Comparison of ENCODE assay signal across 1 cellular context in genomic region chr11:120172054-120172881, GRCh38.
TF ChIP-seq lines count a peak whose summit lies in the region.

No MANE protein-coding gene starts in this region.

TF ChIP-seq in K562, 482 proteins besides CTCF, POLR2A, EP300 and RAD21 (continued from another document and continues in another):
- TF ChIP-seq ZBTB40 (IDR thresholded peaks at IDR 0.05) (no peak), ZBTB40 (CRISPR knock-in tag; IDR thresholded peaks at IDR 0.05) (no peak), ARHGAP35 (IDR thresholded peaks at IDR 0.05; ENCODE audit: partially characterized antibody) (no peak), GATAD2A (IDR thresholded peaks at IDR 0.05) (no peak), SMAD1 (IDR thresholded peaks at IDR 0.05; ENCODE audit: low read depth, low read length, partially characterized antibody) (no peak), RB1 (IDR thresholded peaks at IDR 0.05; ENCODE audit: low read depth) (no peak), CREB3 (tag; conservative IDR thresholded peaks at IDR 0.05; ENCODE audit: low read depth) (no peak), ZNF263 (CRISPR knock-in tag; IDR thresholded peaks at IDR 0.05; ENCODE audit: borderline replicate concordance) (no peak), RAD51 (IDR thresholded peaks at IDR 0.05; ENCODE audit: borderline replicate concordance, low read depth) (no peak), POLR2B (IDR thresholded peaks at IDR 0.05; ENCODE audit: low read depth, partially characterized antibody) (no peak), ZBTB8A (IDR thresholded peaks at IDR 0.05; ENCODE audit: partially characterized antibody) (no peak), ILK (tag; IDR thresholded peaks at IDR 0.05; ENCODE audit: borderline replicate concordance, low read depth) (no peak), ERF (CRISPR knock-in tag; IDR thresholded peaks at IDR 0.05) (no peak), TARDBP (IDR thresholded peaks at IDR 0.05) (no peak), CC2D1A (IDR thresholded peaks at IDR 0.05) (peak; percentile 42; the same call in 1 of the 2 replicates), ETV5 (CRISPR knock-in tag; IDR thresholded peaks at IDR 0.05; ENCODE audit: low read depth) (no peak), GTF2F1 (IDR thresholded peaks at IDR 0.05; ENCODE audit: low read depth, low read length) (no peak), ZNF518B (CRISPR knock-in tag; IDR thresholded peaks at IDR 0.05) (no peak), ZNF76 (CRISPR knock-in tag; IDR thresholded peaks at IDR 0.05; ENCODE audit: borderline replicate concordance) (no peak), SMARCA4 (IDR thresholded peaks at IDR 0.05) (no peak), PTBP1 (IDR thresholded peaks at IDR 0.05; ENCODE audit: low read depth, low read length) (no peak), PHF21A (IDR thresholded peaks at IDR 0.05; ENCODE audit: borderline replicate concordance, low read depth) (no peak), NCOA2 (IDR thresholded peaks at IDR 0.05; ENCODE audit: partially characterized antibody in 2 of 2) (no peak), ARID2 (IDR thresholded peaks at IDR 0.05) (no peak), TOE1 (IDR thresholded peaks at IDR 0.05; ENCODE audit: borderline replicate concordance) (no peak), TOE1 (CRISPR knock-in tag; IDR thresholded peaks at IDR 0.05; ENCODE audit: borderline replicate concordance, low read depth) (no peak)
- TF ChIP-seq, protein P1, sequence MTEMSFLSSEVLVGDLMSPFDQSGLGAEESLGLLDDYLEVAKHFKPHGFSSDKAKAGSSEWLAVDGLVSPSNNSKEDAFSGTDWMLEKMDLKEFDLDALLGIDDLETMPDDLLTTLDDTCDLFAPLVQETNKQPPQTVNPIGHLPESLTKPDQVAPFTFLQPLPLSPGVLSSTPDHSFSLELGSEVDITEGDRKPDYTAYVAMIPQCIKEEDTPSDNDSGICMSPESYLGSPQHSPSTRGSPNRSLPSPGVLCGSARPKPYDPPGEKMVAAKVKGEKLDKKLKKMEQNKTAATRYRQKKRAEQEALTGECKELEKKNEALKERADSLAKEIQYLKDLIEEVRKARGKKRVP (CRISPR knock-in tag; IDR thresholded peaks at IDR 0.05), result no peak
- TF ChIP-seq, protein P2, sequence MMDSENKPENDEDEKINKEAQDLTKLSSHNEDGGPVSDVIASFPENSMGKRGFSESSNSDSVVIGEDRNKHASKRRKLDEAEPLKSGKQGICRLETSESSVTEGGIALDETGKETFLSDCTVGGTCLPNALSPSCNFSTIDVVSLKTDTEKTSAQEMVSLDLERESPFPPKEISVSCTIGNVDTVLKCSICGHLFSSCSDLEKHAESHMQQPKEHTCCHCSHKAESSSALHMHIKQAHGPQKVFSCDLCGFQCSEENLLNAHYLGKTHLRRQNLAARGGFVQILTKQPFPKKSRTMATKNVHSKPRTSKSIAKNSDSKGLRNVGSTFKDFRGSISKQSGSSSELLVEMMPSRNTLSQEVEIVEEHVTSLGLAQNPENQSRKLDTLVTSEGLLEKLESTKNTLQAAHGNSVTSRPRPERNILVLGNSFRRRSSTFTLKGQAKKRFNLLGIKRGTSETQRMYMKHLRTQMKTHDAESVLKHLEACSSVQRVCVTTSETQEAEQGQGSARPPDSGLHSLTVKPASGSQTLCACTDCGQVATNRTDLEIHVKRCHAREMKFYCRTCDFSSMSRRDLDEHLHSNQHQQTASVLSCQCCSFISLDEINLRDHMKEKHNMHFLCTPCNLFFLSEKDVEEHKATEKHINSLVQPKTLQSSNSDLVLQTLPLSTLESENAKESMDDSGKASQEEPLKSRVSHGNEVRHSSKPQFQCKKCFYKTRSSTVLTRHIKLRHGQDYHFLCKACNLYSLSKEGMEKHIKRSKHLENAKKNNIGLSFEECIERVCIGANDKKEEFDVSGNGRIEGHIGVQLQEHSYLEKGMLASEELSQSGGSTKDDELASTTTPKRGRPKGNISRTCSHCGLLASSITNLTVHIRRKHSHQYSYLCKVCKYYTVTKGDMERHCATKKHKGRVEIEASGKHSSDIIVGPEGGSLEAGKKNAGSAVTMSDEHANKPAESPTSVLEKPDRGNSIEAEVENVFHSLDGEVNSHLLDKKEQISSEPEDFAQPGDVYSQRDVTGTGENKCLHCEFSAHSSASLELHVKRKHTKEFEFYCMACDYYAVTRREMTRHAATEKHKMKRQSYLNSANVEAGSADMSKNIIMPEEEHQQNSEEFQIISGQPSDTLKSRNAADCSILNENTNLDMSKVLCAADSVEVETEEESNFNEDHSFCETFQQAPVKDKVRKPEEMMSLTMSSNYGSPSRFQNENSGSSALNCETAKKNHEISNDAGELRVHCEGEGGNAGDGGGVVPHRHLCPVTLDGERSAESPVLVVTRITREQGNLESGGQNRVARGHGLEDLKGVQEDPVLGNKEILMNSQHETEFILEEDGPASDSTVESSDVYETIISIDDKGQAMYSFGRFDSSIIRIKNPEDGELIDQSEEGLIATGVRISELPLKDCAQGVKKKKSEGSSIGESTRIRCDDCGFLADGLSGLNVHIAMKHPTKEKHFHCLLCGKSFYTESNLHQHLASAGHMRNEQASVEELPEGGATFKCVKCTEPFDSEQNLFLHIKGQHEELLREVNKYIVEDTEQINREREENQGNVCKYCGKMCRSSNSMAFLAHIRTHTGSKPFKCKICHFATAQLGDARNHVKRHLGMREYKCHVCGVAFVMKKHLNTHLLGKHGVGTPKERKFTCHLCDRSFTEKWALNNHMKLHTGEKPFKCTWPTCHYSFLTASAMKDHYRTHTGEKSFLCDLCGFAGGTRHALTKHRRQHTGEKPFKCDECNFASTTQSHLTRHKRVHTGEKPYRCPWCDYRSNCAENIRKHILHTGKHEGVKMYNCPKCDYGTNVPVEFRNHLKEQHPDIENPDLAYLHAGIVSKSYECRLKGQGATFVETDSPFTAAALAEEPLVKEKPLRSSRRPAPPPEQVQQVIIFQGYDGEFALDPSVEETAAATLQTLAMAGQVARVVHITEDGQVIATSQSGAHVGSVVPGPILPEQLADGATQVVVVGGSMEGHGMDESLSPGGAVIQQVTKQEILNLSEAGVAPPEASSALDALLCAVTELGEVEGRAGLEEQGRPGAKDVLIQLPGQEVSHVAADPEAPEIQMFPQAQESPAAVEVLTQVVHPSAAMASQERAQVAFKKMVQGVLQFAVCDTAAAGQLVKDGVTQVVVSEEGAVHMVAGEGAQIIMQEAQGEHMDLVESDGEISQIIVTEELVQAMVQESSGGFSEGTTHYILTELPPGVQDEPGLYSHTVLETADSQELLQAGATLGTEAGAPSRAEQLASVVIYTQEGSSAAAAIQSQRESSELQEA (IDR thresholded peaks at IDR 0.05; ENCODE audit: low read depth), result no peak
- TF ChIP-seq, protein P3, sequence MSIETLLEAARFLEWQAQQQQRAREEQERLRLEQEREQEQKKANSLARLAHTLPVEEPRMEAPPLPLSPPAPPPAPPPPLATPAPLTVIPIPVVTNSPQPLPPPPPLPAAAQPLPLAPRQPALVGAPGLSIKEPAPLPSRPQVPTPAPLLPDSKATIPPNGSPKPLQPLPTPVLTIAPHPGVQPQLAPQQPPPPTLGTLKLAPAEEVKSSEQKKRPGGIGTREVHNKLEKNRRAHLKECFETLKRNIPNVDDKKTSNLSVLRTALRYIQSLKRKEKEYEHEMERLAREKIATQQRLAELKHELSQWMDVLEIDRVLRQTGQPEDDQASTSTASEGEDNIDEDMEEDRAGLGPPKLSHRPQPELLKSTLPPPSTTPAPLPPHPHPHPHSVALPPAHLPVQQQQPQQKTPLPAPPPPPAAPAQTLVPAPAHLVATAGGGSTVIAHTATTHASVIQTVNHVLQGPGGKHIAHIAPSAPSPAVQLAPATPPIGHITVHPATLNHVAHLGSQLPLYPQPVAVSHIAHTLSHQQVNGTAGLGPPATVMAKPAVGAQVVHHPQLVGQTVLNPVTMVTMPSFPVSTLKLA (conservative IDR thresholded peaks at IDR 0.05), result no peak
- TF ChIP-seq, protein P4, sequence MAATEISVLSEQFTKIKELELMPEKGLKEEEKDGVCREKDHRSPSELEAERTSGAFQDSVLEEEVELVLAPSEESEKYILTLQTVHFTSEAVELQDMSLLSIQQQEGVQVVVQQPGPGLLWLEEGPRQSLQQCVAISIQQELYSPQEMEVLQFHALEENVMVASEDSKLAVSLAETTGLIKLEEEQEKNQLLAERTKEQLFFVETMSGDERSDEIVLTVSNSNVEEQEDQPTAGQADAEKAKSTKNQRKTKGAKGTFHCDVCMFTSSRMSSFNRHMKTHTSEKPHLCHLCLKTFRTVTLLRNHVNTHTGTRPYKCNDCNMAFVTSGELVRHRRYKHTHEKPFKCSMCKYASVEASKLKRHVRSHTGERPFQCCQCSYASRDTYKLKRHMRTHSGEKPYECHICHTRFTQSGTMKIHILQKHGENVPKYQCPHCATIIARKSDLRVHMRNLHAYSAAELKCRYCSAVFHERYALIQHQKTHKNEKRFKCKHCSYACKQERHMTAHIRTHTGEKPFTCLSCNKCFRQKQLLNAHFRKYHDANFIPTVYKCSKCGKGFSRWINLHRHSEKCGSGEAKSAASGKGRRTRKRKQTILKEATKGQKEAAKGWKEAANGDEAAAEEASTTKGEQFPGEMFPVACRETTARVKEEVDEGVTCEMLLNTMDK (IDR thresholded peaks at IDR 0.05; ENCODE audit: borderline replicate concordance, insufficient read depth, low read depth, low read length, poor library complexity, severe bottlenecking), result no peak
